In genomic region chr1:150532860-150533259, GRCh38 we compare ENCODE assay signal across 12 cellular contexts. TPM values are rescaled to one million over a fixed set of nuclear protein-coding genes. Genes with fewer than 3 reads are reported as not detected.
DNase-seq lines count a peak whose midpoint lies in the region; ATAC-seq and TF ChIP-seq lines count a peak whose summit lies in the region.
"Had no signal": no experiment of that assay in that cellular context is flagged by ENCODE, and none has a peak within 500 bp of the region (broad histone marks: within the 10 kb centered on the region; RNA-seq: fewer than 3 reads in every experiment).

No MANE protein-coding gene starts in this region.

- H4K20me1 ChIP-seq in Loucy (ENCODE audit: insufficient read depth, low read length, poor library complexity, severe bottlenecking): no peaks in the 10 kb centered on the region

- TF ChIP-seq POLR2A in suprapubic skin (IDR thresholded peaks at IDR 0.05): no peak

- H3K4me1 ChIP-seq in Loucy (ENCODE audit: insufficient read depth, low read length, poor library complexity, severe bottlenecking) (no peaks in the 10 kb centered on the region), mucosa of rectum (ENCODE audit: control insufficient read depth in 2 of 2, insufficient read depth in 2 of 2, low read length in 2 of 2) (peaks cover 6 to 15% of the 10 kb centered on the region in 2 donors), suprapubic skin (peaks cover 19% of the 10 kb centered on the region)
- H3K4me1 ChIP-seq in CD4-positive, alpha-beta memory T cell (ENCODE audit: insufficient read depth, low read length): no peaks in the 10 kb centered on the region

- no peak overlapping the region for H3K4me3 Mint-ChIP-seq in chondrocyte (ENCODE audit: unreplicated experiment)
- no peak overlapping the region for H3K4me3 Mint-ChIP-seq in CD4-positive, alpha-beta memory T cell
- H3K4me3 Mint-ChIP-seq: activated T-cell treated with anti-CD3 and anti-CD28 coated beads, Interleukin-2, amount 50 U/mL, for 24 hours had no signal

- H3K9me3 ChIP-seq in Loucy (ENCODE audit: insufficient read depth, low read depth, low read length) (no peaks in the 10 kb centered on the region), mucosa of rectum (ENCODE audit: control insufficient read depth in 2 of 2, low read length in 2 of 2) (no peaks in the 10 kb centered on the region), suprapubic skin (no peaks in the 10 kb centered on the region)
- H3K9me3 ChIP-seq in CD4-positive, alpha-beta memory T cell (ENCODE audit: control insufficient read depth in 1 of 2, low read length in 2 of 2): no peaks in the 10 kb centered on the region
- H3K9me3 ChIP-seq: neutrophil had no signal

- H3K4me1 Mint-ChIP-seq in chondrocyte (ENCODE audit: low read depth): peaks cover 30% of the 10 kb centered on the region
- peaks cover 0 to 6% (median 4%) of the 10 kb centered on the region in 4 donors for H3K4me1 Mint-ChIP-seq in CD4-positive, alpha-beta memory T cell

- H3F3A ChIP-seq in Loucy (ENCODE audit: low read depth): no peaks in the 10 kb centered on the region

- H3K9ac ChIP-seq in Loucy (ENCODE audit: low read depth, low read length, poor library complexity, severe bottlenecking) (no peak overlapping the region), mucosa of rectum (ENCODE audit: low read depth in 1 of 2, low read length in 2 of 2) (peak overlapping the region; percentile 38 to 41)

- H3K27me3 ChIP-seq in Loucy (ENCODE audit: insufficient read depth, low read length, poor library complexity, severe bottlenecking): no peaks in the 10 kb centered on the region
- no peaks in the 10 kb centered on the region for H3K27me3 ChIP-seq in mucosa of rectum (ENCODE audit: control insufficient read depth in 2 of 2, insufficient read depth in 2 of 2, low read length in 2 of 2)
- H3K27me3 ChIP-seq in suprapubic skin: no peaks in the 10 kb centered on the region
- no peaks in the 10 kb centered on the region for H3K27me3 ChIP-seq in CD4-positive, alpha-beta memory T cell (ENCODE audit: insufficient read depth, low read length)
- H3K27me3 ChIP-seq: neutrophil had no signal

- TF ChIP-seq CTCF in Loucy (conservative IDR thresholded peaks at IDR 0.05; ENCODE audit: low read length): no peak
- TF ChIP-seq CTCF in chondrocyte (IDR thresholded peaks at IDR 0.05): peak; percentile 34
- TF ChIP-seq CTCF in suprapubic skin (IDR thresholded peaks at IDR 0.05): no peak

- no peaks in the 10 kb centered on the region for H3K36me3 Mint-ChIP-seq in chondrocyte (ENCODE audit: low read depth)
- no peaks in the 10 kb centered on the region for H3K36me3 Mint-ChIP-seq in CD4-positive, alpha-beta memory T cell
- H3K36me3 Mint-ChIP-seq: IgD-negative memory B cell had no signal

- no peak for TF ChIP-seq EP300 in suprapubic skin (IDR thresholded peaks at IDR 0.05)

- POLR2A ChIA-PET in CD4-positive, alpha-beta memory T cell (lab: Charles Lee; ENCODE audit: partially characterized antibody): no interaction called here

- CTCF ChIA-PET in CD4-positive, alpha-beta memory T cell (lab: Charles Lee; ENCODE audit: partially characterized antibody): interaction anchor here (0.8 to 3.5 kb wide), 17 partner anchors 12 to 488 kb away, joined by 3 to 18 read pairs (median 3); partner anchors contain the start of genes ECM1, FALEC and GOLPH3L

- H3K79me2 ChIP-seq in Loucy (ENCODE audit: insufficient read depth, low read length): no peaks in the 10 kb centered on the region

- no peaks in the 10 kb centered on the region for H3K27me3 Mint-ChIP-seq in chondrocyte (ENCODE audit: low read depth)
- peaks cover 0 to 6% of the 10 kb centered on the region in 2 donors for H3K27me3 Mint-ChIP-seq in CD4-positive, alpha-beta memory T cell
- H3K27me3 Mint-ChIP-seq: activated T-cell treated with anti-CD3 and anti-CD28 coated beads, Interleukin-2, amount 50 U/mL, for 24 hours; IgD-negative memory B cell had no signal

- H3K4me3 ChIP-seq in Loucy (ENCODE audit: low read length, poor library complexity, severe bottlenecking) (no peak overlapping the region), mucosa of rectum (ENCODE audit: low read length in 2 of 2) (no peak overlapping the region), suprapubic skin (no peak overlapping the region)
- no peak overlapping the region for H3K4me3 ChIP-seq in CD4-positive, alpha-beta memory T cell (ENCODE audit: low read length in 2 of 2)

- DNase-seq in chondrocyte (ENCODE audit: low spot score) (no peak), suprapubic skin (ENCODE audit: low spot score in 2 of 2) (no peak), A172 (ENCODE audit: low spot score) (no peak), ACHN (no peak)
- DNase-seq in CD4-positive, alpha-beta memory T cell: no peak

- no peak overlapping the region for H3K4me2 ChIP-seq in Loucy (ENCODE audit: low read depth, low read length, poor library complexity, severe bottlenecking)

- H3K9me3 Mint-ChIP-seq in chondrocyte (ENCODE audit: low read depth): no peaks in the 10 kb centered on the region
- H3K9me3 Mint-ChIP-seq in CD4-positive, alpha-beta memory T cell: no peaks in the 10 kb centered on the region
- H3K9me3 Mint-ChIP-seq: activated T-cell treated with anti-CD3 and anti-CD28 coated beads, Interleukin-2, amount 50 U/mL, for 24 hours; IgD-negative memory B cell had no signal

- intact Hi-C loops in CD4-positive, alpha-beta memory T cell (cut with micrococcal nuclease): loop anchor here (1.0 kb wide), 2 partner anchors 18 to 69 kb away; partner anchors contain the start of gene FALEC

- H3K9me2 ChIP-seq in Loucy (replicated peaks; ENCODE audit: low read depth, low read length): no peaks in the 10 kb centered on the region

- 0 out of 2 replicates have a peak overlapping the region, but pooled peaks have one; percentile 27 for H2AFZ ChIP-seq in Loucy (ENCODE audit: low read length)

- no peaks in the 10 kb centered on the region for H3K36me3 ChIP-seq in Loucy (ENCODE audit: insufficient read depth, low read length)
- H3K36me3 ChIP-seq in mucosa of rectum (ENCODE audit: control insufficient read depth in 2 of 2, insufficient read depth in 2 of 2, low read length in 2 of 2): no peaks in the 10 kb centered on the region
- no peaks in the 10 kb centered on the region for H3K36me3 ChIP-seq in suprapubic skin
- no peaks in the 10 kb centered on the region for H3K36me3 ChIP-seq in CD4-positive, alpha-beta memory T cell (ENCODE audit: insufficient read depth, low read length)
- H3K36me3 ChIP-seq: neutrophil had no signal

- ATAC-seq in GM21825 (IDR thresholded peaks at IDR 0.05; ENCODE audit: unreplicated experiment): no peak

- H3K27ac ChIP-seq in mucosa of rectum (ENCODE audit: low read depth in 2 of 2, low read length in 2 of 2): peak overlapping the region; percentile 68 to 83
- H3K27ac ChIP-seq in suprapubic skin: peak overlapping the region; percentile 72
- H3K27ac ChIP-seq in CD4-positive, alpha-beta memory T cell (ENCODE audit: low read depth, low read length): no peak overlapping the region
- H3K27ac ChIP-seq: neutrophil had no signal

- in situ Hi-C loops in ACHN (cut with HindIII; ENCODE audit: low pct_ligation_motif_present, low pct_unique_long_range_greater_than_20kb, low sequenced_read_pairs): no loop called here

- 25% methylated on average over 5 of the region's 5 CpGs for WGBS in suprapubic skin

- H3K27ac Mint-ChIP-seq in chondrocyte (ENCODE audit: unreplicated experiment): no peak overlapping the region
- H3K27ac Mint-ChIP-seq in CD4-positive, alpha-beta memory T cell: peak overlapping the region in 2 of 7 donors; percentile 31 to 42
- H3K27ac Mint-ChIP-seq: activated T-cell treated with anti-CD3 and anti-CD28 coated beads, Interleukin-2, amount 50 U/mL, for 24 hours had no signal

RNA-seq across cellular contexts. Expression of gene ADAMTSL4, which starts 16.3 kb away (rescaled TPM):
- 3.6 to 5.7 TPM (median 5.1 TPM) in 3 replicates for total RNA-seq in chondrocyte
- total RNA-seq in suprapubic skin: 10 to 100 TPM in 3 of 4 donors, 1 to 10 TPM in 1; 7.2 to 22.7 (median 18.0) TPM
- 0.38 and 2.3 TPM in 2 replicates for total RNA-seq in A172 (2014; rRNA removed; shearing (Covaris generic))
- total RNA-seq in CD4-positive, alpha-beta memory T cell: under 1 TPM; 0.23 to 0.33 TPM
- under 1 TPM in 1 of 2 donors, not detected in 1; 0.24 TPM for polyA plus RNA-seq in CD4-positive, alpha-beta memory T cell

RNA-seq across cellular contexts. Expression of gene FALEC, which starts 17.3 kb away (rescaled TPM):
- total RNA-seq in chondrocyte (1.2 TPM in 1 of 3 replicates, not detected in the others), suprapubic skin (not detected)
- 0.55 TPM in 1 of 2 replicates, not detected in the other for total RNA-seq in A172 (2014; rRNA removed; shearing (Covaris generic))
- total RNA-seq in CD4-positive, alpha-beta memory T cell: under 1 TPM in 1 of 2 experiments, not detected in 1; 0.64 TPM
- 1 to 10 TPM in 1 of 2 donors, not detected in 1; 1.1 TPM for polyA plus RNA-seq in CD4-positive, alpha-beta memory T cell
- total RNA-seq: bronchial epithelial cell had no signal

RNA-seq across cellular contexts. Expression of gene ECM1, which starts 25.0 kb away (rescaled TPM):
- total RNA-seq in chondrocyte (3.6 to 9.1 TPM (median 8.2 TPM) in 3 replicates), suprapubic skin (10 to 100 TPM; 20.8 to 60.7 (median 44.1) TPM)
- total RNA-seq in A172 (2014; rRNA removed; shearing (Covaris generic)): 101 and 135 TPM in 2 replicates
- 1 to 10 TPM; 1.9 to 2.0 TPM for total RNA-seq in CD4-positive, alpha-beta memory T cell
- not detected for polyA plus RNA-seq in CD4-positive, alpha-beta memory T cell

RNA-seq across cellular contexts. Expression of gene TARS2, which starts 45.6 kb away (rescaled TPM):
- total RNA-seq in chondrocyte (13.6 to 20.0 TPM (median 15.6 TPM) in 3 replicates), suprapubic skin (10 to 100 TPM; 13.7 to 29.1 (median 20.9) TPM)
- 30.0 and 32.1 TPM in 2 replicates for total RNA-seq in A172 (2014; rRNA removed; shearing (Covaris generic))
- 10 to 100 TPM; 32.3 to 35.4 TPM for total RNA-seq in CD4-positive, alpha-beta memory T cell
- polyA plus RNA-seq in CD4-positive, alpha-beta memory T cell: 10 to 100 TPM; 23.5 to 26.4 TPM

RNA-seq across cellular contexts. Expression of gene MCL1, which starts 46.5 kb away (rescaled TPM):
- total RNA-seq in chondrocyte (211 to 264 TPM (median 255 TPM) in 3 replicates), suprapubic skin (100 to 1,000 TPM; 211 to 307 (median 270) TPM)
- 224 and 246 TPM in 2 replicates for total RNA-seq in A172 (2014; rRNA removed; shearing (Covaris generic))
- total RNA-seq in CD4-positive, alpha-beta memory T cell: 100 to 1,000 TPM; 314 to 331 TPM
- polyA plus RNA-seq in CD4-positive, alpha-beta memory T cell: 100 to 1,000 TPM; 116 to 207 TPM
